ENCODE assay signal across 1 cellular context in genomic region chr1:44817307-44817706, GRCh38.
TF ChIP-seq lines count a peak whose summit lies in the region.

No MANE protein-coding gene starts in this region.

TF ChIP-seq in H1, 55 proteins besides CTCF, POLR2A, EP300 and RAD21:
- TF ChIP-seq, protein P1, sequence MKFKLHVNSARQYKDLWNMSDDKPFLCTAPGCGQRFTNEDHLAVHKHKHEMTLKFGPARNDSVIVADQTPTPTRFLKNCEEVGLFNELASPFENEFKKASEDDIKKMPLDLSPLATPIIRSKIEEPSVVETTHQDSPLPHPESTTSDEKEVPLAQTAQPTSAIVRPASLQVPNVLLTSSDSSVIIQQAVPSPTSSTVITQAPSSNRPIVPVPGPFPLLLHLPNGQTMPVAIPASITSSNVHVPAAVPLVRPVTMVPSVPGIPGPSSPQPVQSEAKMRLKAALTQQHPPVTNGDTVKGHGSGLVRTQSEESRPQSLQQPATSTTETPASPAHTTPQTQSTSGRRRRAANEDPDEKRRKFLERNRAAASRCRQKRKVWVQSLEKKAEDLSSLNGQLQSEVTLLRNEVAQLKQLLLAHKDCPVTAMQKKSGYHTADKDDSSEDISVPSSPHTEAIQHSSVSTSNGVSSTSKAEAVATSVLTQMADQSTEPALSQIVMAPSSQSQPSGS (IDR thresholded peaks at IDR 0.05; ENCODE audit: low read length) = no peak
- TF ChIP-seq ASH2L (IDR thresholded peaks at IDR 0.05; ENCODE audit: low read length) (no peak), NANOG (IDR thresholded peaks at IDR 0.05; ENCODE audit: insufficient read depth, low read depth, low read length, poor library complexity, severe bottlenecking) (no peak), EGR1 (IDR thresholded peaks at IDR 0.05; ENCODE audit: borderline replicate concordance, low read depth, low read length) (no peak), USF2 (IDR thresholded peaks at IDR 0.05; ENCODE audit: low read length) (no peak), CEBPB (IDR thresholded peaks at IDR 0.05; ENCODE audit: low read depth, low read length) (no peak), GABPA (IDR thresholded peaks at IDR 0.05; ENCODE audit: borderline replicate concordance, insufficient read depth, low read length) (no peak), HDAC6 (IDR thresholded peaks at IDR 0.05; ENCODE audit: low read depth, low read length) (no peak), CHD2 (IDR thresholded peaks at IDR 0.05; ENCODE audit: low read length) (no peak), EZH2 (IDR thresholded peaks at IDR 0.05; ENCODE audit: low read depth, low read length, severe bottlenecking) (no peak), NRF1 (IDR thresholded peaks at IDR 0.05; ENCODE audit: low read depth, low read length) (no peak), RXRA (IDR thresholded peaks at IDR 0.05; ENCODE audit: insufficient read depth, low read depth, low read length) (no peak), KDM1A (IDR thresholded peaks at IDR 0.05; ENCODE audit: borderline replicate concordance, low read length) (no peak), YY1 (IDR thresholded peaks at IDR 0.05; ENCODE audit: low read depth, low read length) (no peak), TAF1 (IDR thresholded peaks at IDR 0.05; ENCODE audit: low read depth, low read length) (no peak), MAFK (IDR thresholded peaks at IDR 0.05; ENCODE audit: low read depth, low read length) (no peak), CBX5 (IDR thresholded peaks at IDR 0.05; ENCODE audit: low read depth, low read length) (no peak)
